Comparison of ENCODE assay signal across 17 cellular contexts in the genomic region with DNA sequence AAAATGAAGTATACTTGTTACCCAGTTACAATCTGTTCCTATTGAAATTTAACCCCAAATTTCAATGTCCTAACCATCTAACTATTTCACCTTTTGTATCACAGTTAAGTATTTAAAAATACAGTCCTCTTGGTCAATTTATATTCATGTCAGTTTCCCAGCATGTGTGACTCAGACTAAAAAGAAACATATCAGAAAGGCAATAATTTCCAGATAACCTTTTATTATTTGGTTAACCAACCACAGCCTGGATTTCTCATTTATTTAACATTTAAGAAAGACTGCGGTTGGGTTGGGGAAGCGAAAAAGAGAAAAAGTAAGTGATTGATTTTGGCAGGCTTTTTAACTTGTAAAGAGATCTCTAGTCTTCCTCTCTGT.
DNase-seq lines count a peak whose midpoint lies in the region; ATAC-seq, FAIRE-seq and TF ChIP-seq lines count a peak whose summit lies in the region.
"Had no signal": no experiment of that assay in that cellular context is flagged by ENCODE, and none has a peak within 500 bp of the region (broad histone marks: within the 10 kb centered on the region; RNA-seq: fewer than 3 reads in every experiment).

No MANE protein-coding gene starts in this region.

- DNase-seq in stimulated activated naive CD8-positive, alpha-beta T cell treated with anti-CD3 and anti-CD28 coated beads, Interleukin-15, Interleukin-2, amounts not matched to agents 100 U/mL and 50 U/mL, for 24 hours = no peak
- DNase-seq in stimulated activated naive CD8-positive, alpha-beta T cell treated with anti-CD3 and anti-CD28 coated beads, Interleukin-15, amount 100 ng/mL, for 72 hours = no peak
- peak; percentile 50 for DNase-seq in amniotic epithelial cell (ENCODE audit: low read depth)
- DNase-seq in foreskin keratinocyte = no peak
- no peak for DNase-seq in posterior cingulate gyrus
- no peak for DNase-seq in D721Med (ENCODE audit: insufficient read length, low spot score)
- no peak for DNase-seq in hypothalamus (lab: John Stamatoyannopoulos, UW)
- DNase-seq: GF-D8, NCI-H1417 treated with DMSO at 0.1 percent for 48 hours, NCI-H1930, NCI-H2171, NCI-H446 had no signal

- peak overlapping the region in 1 of 2 donors; percentile 32 for H3K4me3 Mint-ChIP-seq in stimulated activated naive CD8-positive, alpha-beta T cell treated with anti-CD3 and anti-CD28 coated beads, Interleukin-15, amount 100 ng/mL, for 72 hours
- H3K4me3 Mint-ChIP-seq in stimulated activated naive CD8-positive, alpha-beta T cell treated with anti-CD3 and anti-CD28 coated beads, Interleukin-15, Interleukin-2, amounts not matched to agents 100 ng/mL and 50 ng/mL, for 24 hours = no peak overlapping the region
- H3K4me3 Mint-ChIP-seq: CD14-positive monocyte had no signal

- H3K27ac ChIP-seq in foreskin keratinocyte = peak overlapping the region; percentile 49

- peak; percentile 28 for ATAC-seq in stimulated activated naive CD8-positive, alpha-beta T cell treated with anti-CD3 and anti-CD28 coated beads, Interleukin-15, Interleukin-2, amounts not matched to agents 100 U/mL and 50 U/mL, for 24 hours
- no peak for ATAC-seq in stimulated activated naive CD8-positive, alpha-beta T cell treated with anti-CD3 and anti-CD28 coated beads, Interleukin-15, amount 100 ng/mL, for 72 hours
- ATAC-seq in foreskin keratinocyte = no peak
- ATAC-seq: PC-3 had no signal

- peaks cover 7 to 10% of the 10 kb centered on the region in 2 donors for H3K9me3 Mint-ChIP-seq in stimulated activated naive CD8-positive, alpha-beta T cell treated with anti-CD3 and anti-CD28 coated beads, Interleukin-15, amount 100 ng/mL, for 72 hours
- H3K9me3 Mint-ChIP-seq in stimulated activated naive CD8-positive, alpha-beta T cell treated with anti-CD3 and anti-CD28 coated beads, Interleukin-15, Interleukin-2, amounts not matched to agents 100 ng/mL and 50 ng/mL, for 24 hours = peaks cover 15% of the 10 kb centered on the region

- peak overlapping the region in 1 of 2 donors; percentile 95 for H3K27ac Mint-ChIP-seq in stimulated activated naive CD8-positive, alpha-beta T cell treated with anti-CD3 and anti-CD28 coated beads, Interleukin-15, amount 100 ng/mL, for 72 hours
- peak overlapping the region; percentile 64 for H3K27ac Mint-ChIP-seq in stimulated activated naive CD8-positive, alpha-beta T cell treated with anti-CD3 and anti-CD28 coated beads, Interleukin-15, Interleukin-2, amounts not matched to agents 100 ng/mL and 50 ng/mL, for 24 hours
- H3K27ac Mint-ChIP-seq: CD14-positive monocyte had no signal

- TF ChIP-seq CTCF in foreskin keratinocyte (conservative IDR thresholded peaks at IDR 0.05) (no peak), D721Med (IDR thresholded peaks at IDR 0.05; ENCODE audit: insufficient read depth, missing control alignments) (no peak)

- intact Hi-C loops in posterior cingulate gyrus (cut with DNase I) = no loop called here

- no peak for FAIRE-seq in D721Med (lab: Jason Lieb, UNC)
- FAIRE-seq: GM12892, H1 had no signal

- H3K4me1 Mint-ChIP-seq in stimulated activated naive CD8-positive, alpha-beta T cell treated with anti-CD3 and anti-CD28 coated beads, Interleukin-15, amount 100 ng/mL, for 72 hours = peaks cover 8% of the 10 kb centered on the region
- peaks cover 29% of the 10 kb centered on the region for H3K4me1 Mint-ChIP-seq in stimulated activated naive CD8-positive, alpha-beta T cell treated with anti-CD3 and anti-CD28 coated beads, Interleukin-15, Interleukin-2, amounts not matched to agents 100 ng/mL and 50 ng/mL, for 24 hours (ENCODE audit: low read depth)
- H3K4me1 Mint-ChIP-seq: CD14-positive monocyte had no signal

- no peaks in the 10 kb centered on the region for H3K4me1 ChIP-seq in foreskin keratinocyte

- H3K27me3 ChIP-seq in foreskin keratinocyte = no peaks in the 10 kb centered on the region

- no peaks in the 10 kb centered on the region for H3K27me3 Mint-ChIP-seq in stimulated activated naive CD8-positive, alpha-beta T cell treated with anti-CD3 and anti-CD28 coated beads, Interleukin-15, amount 100 ng/mL, for 72 hours
- H3K27me3 Mint-ChIP-seq in stimulated activated naive CD8-positive, alpha-beta T cell treated with anti-CD3 and anti-CD28 coated beads, Interleukin-15, Interleukin-2, amounts not matched to agents 100 ng/mL and 50 ng/mL, for 24 hours = no peaks in the 10 kb centered on the region

- H3K36me3 Mint-ChIP-seq in stimulated activated naive CD8-positive, alpha-beta T cell treated with anti-CD3 and anti-CD28 coated beads, Interleukin-15, Interleukin-2, amounts not matched to agents 100 ng/mL and 50 ng/mL, for 24 hours (ENCODE audit: low read depth) = peaks cover 5% of the 10 kb centered on the region
- H3K36me3 Mint-ChIP-seq: CD14-positive monocyte had no signal
